In the genomic region with DNA sequence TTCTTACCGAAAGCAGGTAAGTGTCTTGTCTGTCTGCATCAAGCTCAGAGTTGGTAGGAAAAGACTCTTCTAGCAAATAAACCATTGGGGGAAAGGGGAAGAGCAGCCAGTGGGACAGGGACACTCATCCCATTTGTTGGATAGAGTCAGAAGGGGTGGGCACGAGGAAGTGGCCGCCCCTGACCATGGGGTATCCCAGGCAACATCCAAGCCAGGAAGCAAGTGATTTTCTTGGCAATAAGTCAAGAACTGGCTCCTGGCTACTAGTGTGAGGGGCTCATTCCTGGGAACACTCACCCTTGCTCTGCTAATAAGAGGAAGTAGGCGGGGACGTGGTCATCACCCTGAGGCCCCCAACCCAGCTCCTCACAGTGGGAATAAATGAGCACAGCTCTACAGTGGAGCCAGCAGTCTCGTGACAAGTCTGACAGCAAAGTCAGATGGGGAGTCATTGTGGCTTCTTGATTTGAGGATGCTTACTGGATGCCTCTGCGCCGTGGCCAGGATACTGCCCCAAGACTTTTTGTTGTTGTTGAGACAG, we compare ENCODE assay signal across 1 cellular context.
TF ChIP-seq lines count a peak whose summit lies in the region.

No MANE protein-coding gene starts in this region.

TF ChIP-seq in IMR-90, 13 proteins besides CTCF, POLR2A, EP300 and RAD21:
- TF ChIP-seq CEBPB (IDR thresholded peaks at IDR 0.05; ENCODE audit: low read depth, low read length), result no peak
- 0 out of 2 replicates have a peak, but pooled peaks have one; percentile 7 for TF ChIP-seq BHLHE40 (IDR thresholded peaks at IDR 0.05; ENCODE audit: low read depth, low read length)
